ENCODE assay signal across 26 cellular contexts in genomic region chr5:56947052-56947451, GRCh38.
"Had no signal": no experiment of that assay in that cellular context is flagged by ENCODE, and none has a peak within 500 bp of the region (broad histone marks: within the 10 kb centered on the region; RNA-seq: fewer than 3 reads in every experiment).

No MANE protein-coding gene starts in this region.

- H3K27ac Mint-ChIP-seq: memory B cell; naive B cell; natural killer cell treated with Interleukin-12 subunit alpha and Interleukin-12 subunit beta and Interleukin-15 and Interleukin-18, amount 100 ng/mL, for 72 hours; stimulated activated memory B cell treated with anti-CD40 and anti-IgM and Interleukin-4, amounts not matched to agents 10 μg/mL and 1 μg/mL and 100 μg/mL, for 72 hours had no signal

- DNase-seq: dorsolateral prefrontal cortex; effector CD4-positive, alpha-beta T cell; esophagus squamous epithelium; foreskin melanocyte; kidney; mucosa of descending colon; naive B cell; sigmoid colon; spleen; stimulated activated CD4-positive, alpha-beta T cell treated with anti-CD3 and anti-CD28 coated beads, Interleukin-4, amount 100 ng/mL, for 4 hours; stimulated activated naive CD8-positive, alpha-beta T cell treated with anti-CD3 and anti-CD28 coated beads, Interleukin-15, Interleukin-2, amounts not matched to agents 100 U/mL and 50 U/mL, for 24 hours; substantia nigra; testis; tibial artery; upper lobe of left lung had no signal

- H3K4me1 ChIP-seq: prostate gland had no signal

- H3K27me3 Mint-ChIP-seq: memory B cell; naive B cell; natural killer cell treated with Interleukin-12 subunit alpha and Interleukin-12 subunit beta and Interleukin-15 and Interleukin-18, amount 100 ng/mL, for 72 hours; stimulated activated memory B cell treated with anti-CD40 and anti-IgM and Interleukin-4, amounts not matched to agents 10 μg/mL and 1 μg/mL and 100 μg/mL, for 72 hours had no signal

- H3K4me3 Mint-ChIP-seq: memory B cell; natural killer cell treated with Interleukin-12 subunit alpha and Interleukin-12 subunit beta and Interleukin-15 and Interleukin-18, amount 100 ng/mL, for 72 hours; stimulated activated memory B cell treated with anti-CD40 and anti-IgM and Interleukin-4, amounts not matched to agents 10 μg/mL and 1 μg/mL and 100 μg/mL, for 72 hours had no signal

- H3K4me3 ChIP-seq: dorsolateral prefrontal cortex, esophagus squamous epithelium, lung, mucosa of descending colon, prostate gland, right atrium auricular region, sigmoid colon, spleen, testis, tibial artery, upper lobe of left lung had no signal

- H3K27ac ChIP-seq: dorsolateral prefrontal cortex, esophagus squamous epithelium, prostate gland, right atrium auricular region, sigmoid colon, spleen, testis, tibial artery, upper lobe of left lung had no signal

- H3K27me3 ChIP-seq: dorsolateral prefrontal cortex, esophagus squamous epithelium, right atrium auricular region, sigmoid colon, spleen, testis, tibial artery, upper lobe of left lung had no signal

- FAIRE-seq: colon, endothelial cell of umbilical vein, kidney, urothelium cell line had no signal

- H3K9me3 ChIP-seq: esophagus squamous epithelium, mucosa of descending colon, prostate gland, right atrium auricular region, sigmoid colon, spleen, testis, tibial artery, upper lobe of left lung had no signal

- ATAC-seq: left lobe of liver; mucosa of descending colon; natural killer cell treated with Interleukin-12 subunit alpha and Interleukin-12 subunit beta and Interleukin-15 and Interleukin-18, amount 100 ng/mL, for 72 hours; stimulated activated memory B cell treated with anti-CD40 and anti-IgM and Interleukin-4, amounts not matched to agents 10 μg/mL and 1 μg/mL and 100 μg/mL, for 72 hours; stimulated activated naive CD8-positive, alpha-beta T cell treated with anti-CD3 and anti-CD28 coated beads, Interleukin-15, Interleukin-2, amounts not matched to agents 100 U/mL and 50 U/mL, for 24 hours had no signal

- H3K9me3 Mint-ChIP-seq: memory B cell; naive B cell; natural killer cell treated with Interleukin-12 subunit alpha and Interleukin-12 subunit beta and Interleukin-15 and Interleukin-18, amount 100 ng/mL, for 72 hours; neural crest cell; stimulated activated memory B cell treated with anti-CD40 and anti-IgM and Interleukin-4, amounts not matched to agents 10 μg/mL and 1 μg/mL and 100 μg/mL, for 72 hours had no signal

- H3K36me3 ChIP-seq: prostate gland had no signal
